In the genomic region with DNA sequence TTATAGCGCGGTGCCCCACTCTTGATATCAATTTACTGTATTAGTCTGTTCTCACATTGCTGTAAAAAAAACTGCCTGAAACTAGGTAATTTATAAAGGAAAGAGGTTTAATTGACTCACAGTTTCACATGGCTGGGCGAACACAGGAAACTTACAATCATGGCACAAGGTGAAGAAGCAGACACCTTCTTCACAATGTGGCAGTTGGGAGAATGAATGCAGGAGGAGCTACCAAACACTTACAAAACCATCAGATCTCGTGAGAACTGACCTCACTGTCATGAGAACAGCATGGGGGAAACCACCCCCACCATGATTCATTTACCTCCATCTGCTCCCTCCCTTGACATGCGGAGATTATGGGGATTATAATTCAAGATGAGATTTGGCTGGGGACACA, we compare ENCODE assay signal across 30 cellular contexts. TPM values are rescaled to one million over a fixed set of nuclear protein-coding genes. Genes with fewer than 3 reads are reported as not detected.
A peak's percentile ranks its signal among the peaks of the same experiment; 100 is the strongest.
DNase-seq lines count a peak whose midpoint lies in the region; ATAC-seq and TF ChIP-seq lines count a peak whose summit lies in the region.
"Had no signal": no experiment of that assay in that cellular context is flagged by ENCODE, and none has a peak within 500 bp of the region (broad histone marks: within the 10 kb centered on the region; RNA-seq: fewer than 3 reads in every experiment).

No MANE protein-coding gene starts in this region.

- no peak overlapping the region for H3K27ac ChIP-seq in CD8-positive, alpha-beta T cell (ENCODE audit: low read depth, low read length)
- H3K27ac ChIP-seq: 22Rv1, brain microvascular endothelial cell, Peyer's patch, prostate gland, right lobe of liver, spleen had no signal

- peaks cover 38 to 43% of the 10 kb centered on the region in 2 donors for H3K36me3 Mint-ChIP-seq in activated T-cell treated with anti-CD3 and anti-CD28 coated beads, Interleukin-2, amount 50 U/mL, for 72 hours (ENCODE audit: insufficient read depth in 2 of 2)
- peaks cover 41% of the 10 kb centered on the region for H3K36me3 Mint-ChIP-seq in activated T-helper 17 cell treated with anti-CD3 and anti-CD28 coated beads, Interleukin-2, amount 50 U/mL, for 72 hours (ENCODE audit: low read depth)
- peaks cover 15% of the 10 kb centered on the region for H3K36me3 Mint-ChIP-seq in stimulated activated effector memory CD8-positive, alpha-beta T cell treated with anti-CD3 and anti-CD28 coated beads, Interleukin-12 subunit alpha, Interleukin-12 subunit beta, amount 100 ng/mL, for 72 hours
- H3K36me3 Mint-ChIP-seq in CD8-positive, alpha-beta T cell: peaks cover 53% of the 10 kb centered on the region

- no peak overlapping the region for H3K4me3 ChIP-seq in CD8-positive, alpha-beta T cell (ENCODE audit: low read depth, low read length)
- H3K4me3 ChIP-seq: gastrocnemius medialis, Peyer's patch, prostate gland, right lobe of liver, spleen, transverse colon had no signal

- H3K4me3 Mint-ChIP-seq in activated T-cell treated with anti-CD3 and anti-CD28 coated beads, Interleukin-2, amount 50 U/mL, for 72 hours: no peak overlapping the region
- H3K4me3 Mint-ChIP-seq in activated T-helper 17 cell treated with anti-CD3 and anti-CD28 coated beads, Interleukin-2, amount 50 U/mL, for 72 hours: peak overlapping the region; percentile 27
- H3K4me3 Mint-ChIP-seq in stimulated activated effector memory CD8-positive, alpha-beta T cell treated with anti-CD3 and anti-CD28 coated beads, Interleukin-12 subunit alpha, Interleukin-12 subunit beta, amount 100 ng/mL, for 72 hours: no peak overlapping the region
- no peak overlapping the region for H3K4me3 Mint-ChIP-seq in CD8-positive, alpha-beta T cell
- H3K4me3 Mint-ChIP-seq: naive thymus-derived CD8-positive, alpha-beta T cell; T-helper 17 cell had no signal

- no peaks in the 10 kb centered on the region for H3K9me3 ChIP-seq in CD8-positive, alpha-beta T cell (ENCODE audit: low read length)
- H3K9me3 ChIP-seq: gastrocnemius medialis, prostate gland, right lobe of liver had no signal

- no peak for ATAC-seq in activated T-cell treated with anti-CD3 and anti-CD28 coated beads, Interleukin-2, amount 50 U/mL, for 72 hours (replicated peaks in 1 of 2)
- peak; percentile 95 for ATAC-seq in activated T-helper 17 cell treated with anti-CD3 and anti-CD28 coated beads, Interleukin-2, amount 50 U/mL, for 72 hours (replicated peaks)
- peak; percentile 64 for ATAC-seq in stimulated activated effector memory CD8-positive, alpha-beta T cell treated with anti-CD3 and anti-CD28 coated beads, Interleukin-12 subunit alpha, Interleukin-12 subunit beta, amount 100 ng/mL, for 72 hours
- no peak for ATAC-seq in CD8-positive, alpha-beta T cell
- ATAC-seq: gastrocnemius medialis; naive thymus-derived CD8-positive, alpha-beta T cell; right lobe of liver; T-helper 17 cell had no signal

- no peaks in the 10 kb centered on the region for H3K4me1 ChIP-seq in CD8-positive, alpha-beta T cell (ENCODE audit: insufficient read depth, low read length)
- H3K4me1 ChIP-seq: right lobe of liver had no signal

- peaks cover 14% of the 10 kb centered on the region for H3K4me1 Mint-ChIP-seq in activated T-cell treated with anti-CD3 and anti-CD28 coated beads, Interleukin-2, amount 50 U/mL, for 72 hours (ENCODE audit: low read depth)
- H3K4me1 Mint-ChIP-seq in activated T-helper 17 cell treated with anti-CD3 and anti-CD28 coated beads, Interleukin-2, amount 50 U/mL, for 72 hours: peaks cover 18% of the 10 kb centered on the region
- H3K4me1 Mint-ChIP-seq in stimulated activated effector memory CD8-positive, alpha-beta T cell treated with anti-CD3 and anti-CD28 coated beads, Interleukin-12 subunit alpha, Interleukin-12 subunit beta, amount 100 ng/mL, for 72 hours: peaks cover 27% of the 10 kb centered on the region
- peaks cover 13% of the 10 kb centered on the region for H3K4me1 Mint-ChIP-seq in CD8-positive, alpha-beta T cell (ENCODE audit: low read depth)

- no peaks in the 10 kb centered on the region for H3K36me3 ChIP-seq in CD8-positive, alpha-beta T cell (ENCODE audit: insufficient read depth, low read length)
- H3K36me3 ChIP-seq: Peyer's patch, prostate gland had no signal

- CTCF ChIA-PET in CD8-positive, alpha-beta T cell (lab: Charles Lee): interaction anchor here (0.6 to 1.7 kb wide), 2 partner anchors 25 to 794 kb away, joined by 3 to 4 read pairs; no protein-coding TSS in a partner anchor

- no peaks in the 10 kb centered on the region for H3K27me3 ChIP-seq in CD8-positive, alpha-beta T cell (ENCODE audit: insufficient read depth, low read length)
- H3K27me3 ChIP-seq: brain microvascular endothelial cell, gastrocnemius medialis, Peyer's patch, right lobe of liver, spleen, transverse colon had no signal

- no peaks in the 10 kb centered on the region for H3K27me3 Mint-ChIP-seq in activated T-cell treated with anti-CD3 and anti-CD28 coated beads, Interleukin-2, amount 50 U/mL, for 72 hours (ENCODE audit: low read depth)
- H3K27me3 Mint-ChIP-seq in activated T-helper 17 cell treated with anti-CD3 and anti-CD28 coated beads, Interleukin-2, amount 50 U/mL, for 72 hours: no peaks in the 10 kb centered on the region
- no peaks in the 10 kb centered on the region for H3K27me3 Mint-ChIP-seq in CD8-positive, alpha-beta T cell (ENCODE audit: low read depth)
- H3K27me3 Mint-ChIP-seq: naive thymus-derived CD8-positive, alpha-beta T cell; T-helper 17 cell had no signal

- TF ChIP-seq CTCF in CD8-positive, alpha-beta T cell (IDR thresholded peaks at IDR 0.05): no peak

- DNase-seq in DMS 273 (lab: John Stamatoyannopoulos, UW; ENCODE audit: unreplicated experiment): peak; percentile 10
- no peak for DNase-seq in DMS 273 treated with DMSO at 0.1 percent for 48 hours (lab: John Stamatoyannopoulos, UW)
- no peak for DNase-seq in activated T-cell treated with anti-CD3 and anti-CD28 coated beads, Interleukin-2, amount 50 U/mL, for 72 hours
- no peak for DNase-seq in activated T-cell treated with anti-CD3 and anti-CD28 coated beads, Interleukin-2, amount 50 U/mL, for 1 hour
- DNase-seq in stimulated activated effector memory CD8-positive, alpha-beta T cell treated with anti-CD3 and anti-CD28 coated beads, Interleukin-12 subunit alpha, Interleukin-12 subunit beta, amount 100 ng/mL, for 72 hours (ENCODE audit: low spot score in 2 of 2): no peak
- no peak for DNase-seq in DMS114 treated with DMSO at 0.1 percent for 48 hours (lab: John Stamatoyannopoulos, UW; ENCODE audit: unreplicated experiment)
- no peak for DNase-seq in CD8-positive, alpha-beta T cell
- DNase-seq: activated effector memory CD4-positive, alpha-beta T cell treated with anti-CD3 and anti-CD28 coated beads, Interleukin-2, amount 50 U/mL, for 16 hours; amygdala; brain microvascular endothelial cell; C1 segment of cervical spinal cord; cerebellar nuclear complex; dermis blood vessel endothelial cell; EL; gastrocnemius medialis; IMR-90; naive thymus-derived CD8-positive, alpha-beta T cell; NCI-H146; NCI-H226; occipital lobe; Peyer's patch; right lobe of liver; SHP77; spleen; stimulated activated CD4-positive, alpha-beta T cell treated with anti-CD3 and anti-CD28 coated beads, Interleukin-2, amount 100 ng/mL, for 48 hours; T-helper 17 cell; transverse colon had no signal

- intact Hi-C loops in CD8-positive, alpha-beta T cell (cut with DNase I, micrococcal nuclease): no loop called here

- peaks cover 27% of the 10 kb centered on the region in 2 donors for H3K9me3 Mint-ChIP-seq in activated T-cell treated with anti-CD3 and anti-CD28 coated beads, Interleukin-2, amount 50 U/mL, for 72 hours
- peaks cover 6% of the 10 kb centered on the region for H3K9me3 Mint-ChIP-seq in activated T-helper 17 cell treated with anti-CD3 and anti-CD28 coated beads, Interleukin-2, amount 50 U/mL, for 72 hours
- peaks cover 5% of the 10 kb centered on the region for H3K9me3 Mint-ChIP-seq in stimulated activated effector memory CD8-positive, alpha-beta T cell treated with anti-CD3 and anti-CD28 coated beads, Interleukin-12 subunit alpha, Interleukin-12 subunit beta, amount 100 ng/mL, for 72 hours
- H3K9me3 Mint-ChIP-seq in CD8-positive, alpha-beta T cell: peaks cover 13% of the 10 kb centered on the region

- H3K27ac Mint-ChIP-seq in activated T-cell treated with anti-CD3 and anti-CD28 coated beads, Interleukin-2, amount 50 U/mL, for 72 hours: peak overlapping the region; percentile 47
- peak overlapping the region; percentile 50 for H3K27ac Mint-ChIP-seq in activated T-helper 17 cell treated with anti-CD3 and anti-CD28 coated beads, Interleukin-2, amount 50 U/mL, for 72 hours
- H3K27ac Mint-ChIP-seq in stimulated activated effector memory CD8-positive, alpha-beta T cell treated with anti-CD3 and anti-CD28 coated beads, Interleukin-12 subunit alpha, Interleukin-12 subunit beta, amount 100 ng/mL, for 72 hours: peak overlapping the region; percentile 15
- H3K27ac Mint-ChIP-seq in CD8-positive, alpha-beta T cell: no peak overlapping the region
- H3K27ac Mint-ChIP-seq: T-helper 17 cell had no signal

- POLR2A ChIA-PET in CD8-positive, alpha-beta T cell (lab: Charles Lee): no interaction called here

RNA-seq across cellular contexts. Expression of a gene that starts 42.3 kb away (rescaled TPM):
- total RNA-seq in activated T-cell treated with anti-CD3 and anti-CD28 coated beads, Interleukin-2, amount 50 U/mL, for 72 hours: 10 to 100 TPM; 28.8 to 29.9 TPM
- 10 to 100 TPM; 16.3 to 30.1 TPM for total RNA-seq in activated T-helper 17 cell treated with anti-CD3 and anti-CD28 coated beads, Interleukin-2, amount 50 U/mL, for 72 hours
- 10 to 100 TPM; 42.6 to 46.3 TPM for total RNA-seq in CD8-positive, alpha-beta T cell

Comparison
In these comparisons a context has a peak if more than half of its experiments do, and no peak if none do; other contexts are left out.
1. ATAC-seq: peak in activated T-helper 17 cell treated with anti-CD3 and anti-CD28 coated beads, Interleukin-2, amount 50 U/mL, for 72 hours (single experiment) and stimulated activated effector memory CD8-positive, alpha-beta T cell treated with anti-CD3 and anti-CD28 coated beads, Interleukin-12 subunit alpha, Interleukin-12 subunit beta, amount 100 ng/mL, for 72 hours (single experiment); none in activated T-cell treated with anti-CD3 and anti-CD28 coated beads, Interleukin-2, amount 50 U/mL, for 72 hours (0 of 2) and CD8-positive, alpha-beta T cell (single experiment).